In genomic region chr2:73233154-73233931, GRCh38 we compare ENCODE assay signal across 1 cellular context.
TF ChIP-seq lines count a peak whose summit lies in the region.

TSS of gene PRADC1 (minus strand) at chr2:73233239. CDS start at chr2:73233160, 79 bp downstream.

TF ChIP-seq in HepG2, 621 proteins besides CTCF, POLR2A, EP300 and RAD21 (continued from another document and continues in another):
- no peak for TF ChIP-seq ZNF609 (CRISPR knock-in tag; IDR thresholded peaks at IDR 0.05; ENCODE audit: borderline replicate concordance)
- no peak for TF ChIP-seq NFATC3 (CRISPR knock-in tag; IDR thresholded peaks at IDR 0.05)
- TF ChIP-seq ZNF891 (CRISPR knock-in tag; IDR thresholded peaks at IDR 0.05) = peak; percentile 63; the same call in 1 of the 2 replicates
- TF ChIP-seq TMF1 (CRISPR knock-in tag; IDR thresholded peaks at IDR 0.05; ENCODE audit: low read depth) = peak; percentile 37; the same call in 1 of the 2 replicates
- TF ChIP-seq ZXDC (CRISPR knock-in tag; IDR thresholded peaks at IDR 0.05) = 0 out of 2 replicates have a peak, but pooled peaks have one; percentile 63
- TF ChIP-seq ZNF589 (CRISPR knock-in tag; conservative IDR thresholded peaks at IDR 0.05) = no peak
- peak; percentile 59; the same call in 1 of the 2 replicates for TF ChIP-seq ZFP37 (CRISPR knock-in tag; IDR thresholded peaks at IDR 0.05; ENCODE audit: borderline replicate concordance)
- no peak; the same call in 1 of the 2 replicates for TF ChIP-seq SP140L (CRISPR knock-in tag; IDR thresholded peaks at IDR 0.05; ENCODE audit: borderline replicate concordance)
- peak; percentile 65 for TF ChIP-seq ZNF451 (CRISPR knock-in tag; IDR thresholded peaks at IDR 0.05)
- no peak for TF ChIP-seq JDP2 (CRISPR knock-in tag; IDR thresholded peaks at IDR 0.05; ENCODE audit: borderline replicate concordance)
- TF ChIP-seq MAX (IDR thresholded peaks at IDR 0.05) = peak; percentile 88
- no peak for TF ChIP-seq HNF4G (IDR thresholded peaks at IDR 0.05; ENCODE audit: borderline replicate concordance, low read depth, low read length)
- TF ChIP-seq HNF4G (CRISPR knock-in tag; IDR thresholded peaks at IDR 0.05; ENCODE audit: borderline replicate concordance, low read depth) = 0 out of 2 replicates have a peak, but pooled peaks have one; percentile 12
- TF ChIP-seq CSRNP1 (CRISPR knock-in tag; IDR thresholded peaks at IDR 0.05) = 0 out of 2 replicates have a peak, but pooled peaks have one; percentile 3
- TF ChIP-seq ZBTB1 (CRISPR knock-in tag; IDR thresholded peaks at IDR 0.05; ENCODE audit: borderline replicate concordance) = 0 out of 2 replicates have a peak, but pooled peaks have one; percentile 55
- TF ChIP-seq BCL6 (CRISPR knock-in tag; IDR thresholded peaks at IDR 0.05) = peak; percentile 27
- TF ChIP-seq BRCA1 (CRISPR knock-in tag; IDR thresholded peaks at IDR 0.05) = no peak
- peak; percentile 59; the same call in 1 of the 2 replicates for TF ChIP-seq HMG20B (CRISPR knock-in tag; conservative IDR thresholded peaks at IDR 0.05)
- peak; percentile 49; the same call in 1 of the 2 replicates for TF ChIP-seq ZBTB25 (CRISPR knock-in tag; IDR thresholded peaks at IDR 0.05)
- TF ChIP-seq ATF7-NPFF (CRISPR knock-in tag; IDR thresholded peaks at IDR 0.05; ENCODE audit: low read depth) = 0 out of 2 replicates have a peak, but pooled peaks have one; percentile 86
- peak; percentile 54; the same call in 1 of the 2 replicates for TF ChIP-seq ARID5B (CRISPR knock-in tag; IDR thresholded peaks at IDR 0.05)
- peak; percentile 50; the same call in 1 of the 2 replicates for TF ChIP-seq ATF2 (CRISPR knock-in tag; IDR thresholded peaks at IDR 0.05)
- TF ChIP-seq NR2F2 (IDR thresholded peaks at IDR 0.05; ENCODE audit: borderline replicate concordance, low read depth) = no peak
- TF ChIP-seq ZFP36L2 (CRISPR knock-in tag; IDR thresholded peaks at IDR 0.05) = no peak
- peak; percentile 77; the same call in 1 of the 2 replicates for TF ChIP-seq ZNF431 (CRISPR knock-in tag; IDR thresholded peaks at IDR 0.05; ENCODE audit: borderline replicate concordance, low read depth)
- no peak for TF ChIP-seq PREB (CRISPR knock-in tag; IDR thresholded peaks at IDR 0.05)
- peak; percentile 92 for TF ChIP-seq ZNF275 (CRISPR knock-in tag; IDR thresholded peaks at IDR 0.05; ENCODE audit: borderline replicate concordance)
- no peak for TF ChIP-seq ARNT (IDR thresholded peaks at IDR 0.05)
- peak; percentile 19; the same call in 1 of the 2 replicates for TF ChIP-seq WIZ (CRISPR knock-in tag; IDR thresholded peaks at IDR 0.05)
- peak; percentile 87; the same call in 1 of the 2 replicates for TF ChIP-seq ZNF607 (CRISPR knock-in tag; IDR thresholded peaks at IDR 0.05; ENCODE audit: borderline replicate concordance)
- peak; percentile 87 for TF ChIP-seq ZNF333 (CRISPR knock-in tag; IDR thresholded peaks at IDR 0.05; ENCODE audit: borderline replicate concordance)
- TF ChIP-seq CREB1 (IDR thresholded peaks at IDR 0.05) = peak; percentile 89
- peak; percentile 83 for TF ChIP-seq CREB1 (CRISPR knock-in tag; IDR thresholded peaks at IDR 0.05)
- TF ChIP-seq NR2F6 (IDR thresholded peaks at IDR 0.05) = no peak
- peak; percentile 45; the same call in 1 of the 2 replicates for TF ChIP-seq NR2F6 (CRISPR knock-in tag; IDR thresholded peaks at IDR 0.05)
- TF ChIP-seq U2AF1 (optimal IDR thresholded peaks at IDR 0.05; ENCODE audit: low read depth, low read length) = no peak
- TF ChIP-seq RFXANK (CRISPR knock-in tag; IDR thresholded peaks at IDR 0.05) = peak; percentile 79; the same call in 1 of the 2 replicates
- peak; percentile 70; the same call in 1 of the 2 replicates for TF ChIP-seq ARNTL (CRISPR knock-in tag; IDR thresholded peaks at IDR 0.05)
- TF ChIP-seq FOSL1 (CRISPR knock-in tag; IDR thresholded peaks at IDR 0.05; ENCODE audit: borderline replicate concordance) = no peak
- peak; percentile 98 for TF ChIP-seq NFYC (CRISPR knock-in tag; IDR thresholded peaks at IDR 0.05)
- TF ChIP-seq MED1 (CRISPR knock-in tag; IDR thresholded peaks at IDR 0.05) = peak; percentile 44
- TF ChIP-seq ZNF615 (CRISPR knock-in tag; IDR thresholded peaks at IDR 0.05; ENCODE audit: borderline replicate concordance) = no peak
- peak; percentile 81; the same call in 1 of the 2 replicates for TF ChIP-seq MTF2 (CRISPR knock-in tag; IDR thresholded peaks at IDR 0.05; ENCODE audit: borderline replicate concordance)
- TF ChIP-seq HNF4A (CRISPR knock-in tag; IDR thresholded peaks at IDR 0.05) = 0 out of 2 replicates have a peak, but pooled peaks have one; percentile 8
- peak; percentile 71 for TF ChIP-seq GATAD1 (CRISPR knock-in tag; IDR thresholded peaks at IDR 0.05)
- TF ChIP-seq ZNF879 (CRISPR knock-in tag; IDR thresholded peaks at IDR 0.05) = peak; percentile 86; the same call in 1 of the 2 replicates
- no peak for TF ChIP-seq KDM1A (CRISPR knock-in tag; IDR thresholded peaks at IDR 0.05)
